1 cellular context compared by ENCODE assay signal in genomic region chr7:155509725-155510551, GRCh38.
TF ChIP-seq lines count a peak whose summit lies in the region.

No MANE protein-coding gene starts in this region.

TF ChIP-seq in HEK293, 187 proteins besides CTCF, POLR2A, EP300 and RAD21 (continued from another document):
- TF ChIP-seq ATF2 (tag by site-specific recombination; IDR thresholded peaks at IDR 0.05; ENCODE audit: low read depth) (no peak), ZNF155 (tag by site-specific recombination; IDR thresholded peaks at IDR 0.05) (no peak), HIC1 (tag by site-specific recombination; IDR thresholded peaks at IDR 0.05) (no peak), ZNF610 (tag by site-specific recombination; IDR thresholded peaks at IDR 0.05; ENCODE audit: borderline replicate concordance) (no peak; the same call in 1 of the 2 replicates), ZNF433 (tag by site-specific recombination; IDR thresholded peaks at IDR 0.05; ENCODE audit: low read depth) (no peak), ZBTB6 (tag by site-specific recombination; IDR thresholded peaks at IDR 0.05) (no peak), KLF17 (tag by site-specific recombination; IDR thresholded peaks at IDR 0.05) (no peak), ZNF37A (tag by site-specific recombination; IDR thresholded peaks at IDR 0.05) (no peak), ZNF157 (tag by site-specific recombination; IDR thresholded peaks at IDR 0.05) (no peak), ZNF621 (tag by site-specific recombination; IDR thresholded peaks at IDR 0.05) (no peak), BCL11A (tag by site-specific recombination; IDR thresholded peaks at IDR 0.05; ENCODE audit: low read depth) (no peak), ZNF362 (tag by site-specific recombination; IDR thresholded peaks at IDR 0.05) (no peak), MEIS1 (CRISPR knock-in tag; IDR thresholded peaks at IDR 0.05; ENCODE audit: borderline replicate concordance) (no peak), ZNF426 (tag by site-specific recombination; IDR thresholded peaks at IDR 0.05) (no peak), ZNF488 (tag by site-specific recombination; IDR thresholded peaks at IDR 0.05) (no peak), ZBTB17 (tag by site-specific recombination; IDR thresholded peaks at IDR 0.05) (peak; percentile 83), SP7 (tag by site-specific recombination; IDR thresholded peaks at IDR 0.05) (peak; percentile 35; the same call in 1 of the 2 replicates), ZIC2 (tag by site-specific recombination; IDR thresholded peaks at IDR 0.05) (no peak), ZNF555 (tag by site-specific recombination; conservative IDR thresholded peaks at IDR 0.05) (no peak), HOXC10 (CRISPR knock-in tag; IDR thresholded peaks at IDR 0.05) (no peak), ZNF292 (tag by site-specific recombination; IDR thresholded peaks at IDR 0.05; ENCODE audit: borderline replicate concordance, low read depth) (no peak), SP2 (tag by site-specific recombination; IDR thresholded peaks at IDR 0.05) (peak; percentile 23; the same call in 1 of the 2 replicates), ZNF514 (tag by site-specific recombination; IDR thresholded peaks at IDR 0.05) (no peak), ZNF585B (tag by site-specific recombination; IDR thresholded peaks at IDR 0.05) (no peak), ZNF239 (tag by site-specific recombination; IDR thresholded peaks at IDR 0.05) (no peak), ZNF140 (tag by site-specific recombination; IDR thresholded peaks at IDR 0.05) (no peak), ZNF274 (IDR thresholded peaks at IDR 0.05; ENCODE audit: low read length) (no peak), ZNF274 (tag by site-specific recombination; IDR thresholded peaks at IDR 0.05; ENCODE audit: borderline replicate concordance) (no peak), ZNF513 (tag by site-specific recombination; IDR thresholded peaks at IDR 0.05) (no peak), ZNF704 (tag by site-specific recombination; IDR thresholded peaks at IDR 0.05) (no peak), ZNF211 (tag by site-specific recombination; IDR thresholded peaks at IDR 0.05; ENCODE audit: low read depth) (no peak), ZNF280D (tag by site-specific recombination; IDR thresholded peaks at IDR 0.05) (no peak), ZNF248 (tag by site-specific recombination; IDR thresholded peaks at IDR 0.05) (no peak), ZFP37 (tag by site-specific recombination; IDR thresholded peaks at IDR 0.05) (0 out of 2 replicates have a peak, but pooled peaks have one; percentile 46), ZBTB49 (tag by site-specific recombination; IDR thresholded peaks at IDR 0.05; ENCODE audit: low read depth) (no peak), ZNF202 (tag by site-specific recombination; IDR thresholded peaks at IDR 0.05; ENCODE audit: borderline replicate concordance) (no peak), ZNF654 (tag by site-specific recombination; IDR thresholded peaks at IDR 0.05; ENCODE audit: low read depth) (no peak), ZNF521 (tag by site-specific recombination; IDR thresholded peaks at IDR 0.05) (no peak), BCL6B (tag by site-specific recombination; IDR thresholded peaks at IDR 0.05) (no peak), ZNF138 (tag by site-specific recombination; IDR thresholded peaks at IDR 0.05; ENCODE audit: borderline replicate concordance) (no peak), ZNF350 (tag by site-specific recombination; IDR thresholded peaks at IDR 0.05) (no peak), ZNF670 (tag by site-specific recombination; IDR thresholded peaks at IDR 0.05; ENCODE audit: low read depth) (no peak), ZSCAN30 (tag by site-specific recombination; IDR thresholded peaks at IDR 0.05) (peak; percentile 81), OSR2 (tag by site-specific recombination; IDR thresholded peaks at IDR 0.05) (no peak), ZNF626 (tag by site-specific recombination; IDR thresholded peaks at IDR 0.05) (no peak), ZNF324 (tag by site-specific recombination; IDR thresholded peaks at IDR 0.05) (no peak), MYNN (tag by site-specific recombination; IDR thresholded peaks at IDR 0.05; ENCODE audit: borderline replicate concordance) (no peak), ZBTB21 (tag by site-specific recombination; IDR thresholded peaks at IDR 0.05) (no peak), ZNF175 (tag by site-specific recombination; IDR thresholded peaks at IDR 0.05) (no peak), ZNF658 (tag by site-specific recombination; IDR thresholded peaks at IDR 0.05) (no peak), HOXA7 (CRISPR knock-in tag; IDR thresholded peaks at IDR 0.05; ENCODE audit: borderline replicate concordance) (no peak)
